In the genomic region with DNA sequence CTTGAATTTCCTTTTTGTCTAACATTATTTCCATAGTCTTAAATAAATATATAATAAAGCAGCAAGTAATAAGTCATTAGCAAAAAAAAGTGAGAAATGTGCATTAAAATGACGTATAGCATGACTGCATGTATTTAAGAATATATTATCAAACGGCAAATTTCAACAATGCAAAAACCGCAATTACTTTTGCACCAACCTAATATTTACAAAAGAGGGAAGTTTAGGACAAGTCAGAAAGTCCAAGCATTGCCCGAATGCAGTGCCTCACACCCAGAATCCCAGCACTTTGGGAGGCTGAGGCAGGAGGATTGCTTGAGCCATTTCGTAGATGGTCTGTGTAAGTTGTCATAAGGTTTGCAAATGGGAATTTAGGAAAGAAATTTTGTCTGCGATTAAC, we compare ENCODE assay signal across 8 cellular contexts.
"Had no signal": no experiment of that assay in that cellular context is flagged by ENCODE, and none has a peak within 500 bp of the region (broad histone marks: within the 10 kb centered on the region; RNA-seq: fewer than 3 reads in every experiment).

No MANE protein-coding gene starts in this region.

- H3K9me3 ChIP-seq: HAP-1 had no signal

- FAIRE-seq: HTR-8/SVneo had no signal

- ATAC-seq: HCT116 had no signal

- H3K4me3 ChIP-seq: GM23248, HAP-1 had no signal

- H3K9ac ChIP-seq: GM23248 had no signal

- H3K27ac ChIP-seq: GM23248 had no signal

- H2AFZ ChIP-seq: GM23248 had no signal

- DNase-seq: GM23248, GOT3, H7, Kasumi-1, KG1 had no signal

- H3K36me3 ChIP-seq: HAP-1 had no signal
